Comparison of ENCODE assay signal across 9 cellular contexts in the genomic region with DNA sequence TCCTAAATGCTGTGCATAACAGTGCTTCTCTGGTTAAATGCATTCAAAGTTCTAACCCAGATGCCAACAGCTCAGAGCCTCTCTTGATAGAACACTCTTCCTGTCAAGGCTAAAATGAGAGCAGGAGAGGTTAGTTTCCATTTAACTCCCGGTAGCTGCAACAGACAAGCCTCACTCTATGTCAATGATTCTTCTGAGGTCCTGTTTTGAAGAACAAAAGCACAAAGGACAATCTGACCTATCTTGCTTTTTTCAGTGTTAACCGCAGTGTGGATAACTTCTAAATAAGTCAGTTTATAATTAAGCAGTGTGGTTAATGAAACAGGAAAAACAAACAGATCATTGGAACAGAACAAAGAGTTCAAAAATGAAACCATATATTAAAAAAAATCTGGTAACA.
A peak's percentile ranks its signal among the peaks of the same experiment; 100 is the strongest.
DNase-seq lines count a peak whose midpoint lies in the region; ATAC-seq and TF ChIP-seq lines count a peak whose summit lies in the region.
"Had no signal": no experiment of that assay in that cellular context is flagged by ENCODE, and none has a peak within 500 bp of the region (broad histone marks: within the 10 kb centered on the region; RNA-seq: fewer than 3 reads in every experiment).

No MANE protein-coding gene starts in this region.

- peak overlapping the region; percentile 44 to 67 (median 66) for H3K27ac Mint-ChIP-seq in CD4-positive, CD25-positive, alpha-beta regulatory T cell

- no peaks in the 10 kb centered on the region for H3K9me3 ChIP-seq in CD4-positive, CD25-positive, alpha-beta regulatory T cell (ENCODE audit: control insufficient read depth in 2 of 2, low read length in 2 of 2)
- H3K9me3 ChIP-seq in hepatocyte (ENCODE audit: low read depth) = no peaks in the 10 kb centered on the region
- H3K9me3 ChIP-seq in ovary = no peaks in the 10 kb centered on the region

- H3K4me3 Mint-ChIP-seq in CD4-positive, CD25-positive, alpha-beta regulatory T cell = peak overlapping the region; percentile 55 to 84 (median 66)

- 36% methylated on average over 2 of the region's 2 CpGs for WGBS in hepatocyte (ENCODE audit: low lambda C conversion rate, missing lambda C conversion rate)
- WGBS in ovary, 3 donors = 15 to 34% (median 24%) methylated on average over 2 of the region's 2 CpGs

- H3K27ac ChIP-seq in CD4-positive, CD25-positive, alpha-beta regulatory T cell (ENCODE audit: insufficient read depth, low read length, poor library complexity, severe bottlenecking) = peak overlapping the region; percentile 67
- H3K27ac ChIP-seq in hepatocyte (no peak overlapping the region), ovary (no peak overlapping the region)

- no peaks in the 10 kb centered on the region for H3K27me3 Mint-ChIP-seq in CD4-positive, CD25-positive, alpha-beta regulatory T cell

- no peaks in the 10 kb centered on the region for H3K9me3 Mint-ChIP-seq in CD4-positive, CD25-positive, alpha-beta regulatory T cell

- H4K20me1 ChIP-seq in hepatocyte (ENCODE audit: insufficient read depth, poor library complexity, severe bottlenecking) = no peaks in the 10 kb centered on the region

- in situ Hi-C loops in SK-MEL-5 (cut with HindIII; ENCODE audit: low pct_unique_long_range_greater_than_20kb, low sequenced_read_pairs) = no loop called here

- peak overlapping the region; percentile 71 for H3K4me3 ChIP-seq in CD4-positive, CD25-positive, alpha-beta regulatory T cell (ENCODE audit: low read depth, low read length)
- H3K4me3 ChIP-seq in hepatocyte (no peak overlapping the region), ovary (no peak overlapping the region)

- H3K4me1 Mint-ChIP-seq in CD4-positive, CD25-positive, alpha-beta regulatory T cell = peaks cover 39 to 74% (median 59%) of the 10 kb centered on the region in 4 donors

- no peak for TF ChIP-seq CTCF in hepatocyte (IDR thresholded peaks at IDR 0.05; ENCODE audit: poor library complexity)
- TF ChIP-seq CTCF in ovary (IDR thresholded peaks at IDR 0.05) = no peak

- intact Hi-C loops in ovary (cut with DNase I) = no loop called here

- peak in 2 of 3 donors; percentile 15 to 74 for DNase-seq in CD4-positive, CD25-positive, alpha-beta regulatory T cell
- DNase-seq in SK-MEL-5 (ENCODE audit: low read depth, low spot score) = peak; percentile 40
- no peak for DNase-seq in hepatocyte (ENCODE audit: low spot score)
- no peak for DNase-seq in ovary
- DNase-seq in stimulated activated naive CD4-positive, alpha-beta T cell treated with Interleukin-2 at 50 U/mL for 16 hours (lab: John Stamatoyannopoulos, UW) = no peak
- DNase-seq: NCI-H446 treated with DMSO at 0.1 percent for 48 hours had no signal

- no peak overlapping the region for H2AFZ ChIP-seq in hepatocyte

- H3K9me2 ChIP-seq in hepatocyte (replicated peaks; ENCODE audit: insufficient read depth) = no peaks in the 10 kb centered on the region

- no peaks in the 10 kb centered on the region for H3K79me2 ChIP-seq in hepatocyte

- peak overlapping the region; percentile 11 for H3K4me2 ChIP-seq in hepatocyte

- TF ChIP-seq POLR2A in ovary (IDR thresholded peaks at IDR 0.05) = no peak

- H3K27me3 ChIP-seq in CD4-positive, CD25-positive, alpha-beta regulatory T cell (ENCODE audit: control insufficient read depth, insufficient read depth, low read length) = no peaks in the 10 kb centered on the region
- H3K27me3 ChIP-seq in hepatocyte (no peaks in the 10 kb centered on the region), ovary (no peaks in the 10 kb centered on the region)

- ATAC-seq in CD4-positive, CD25-positive, alpha-beta regulatory T cell (ENCODE audit: low read depth in 2 of 2) = no peak
- ATAC-seq in GM18867 (IDR thresholded peaks at IDR 0.05; ENCODE audit: unreplicated experiment) = peak; percentile 20
- no peak for ATAC-seq in HG03378 (IDR thresholded peaks at IDR 0.05; ENCODE audit: unreplicated experiment)
- ATAC-seq in HG02588 (IDR thresholded peaks at IDR 0.05; ENCODE audit: unreplicated experiment) = no peak

- no peak for TF ChIP-seq EP300 in ovary (IDR thresholded peaks at IDR 0.05)

- H3K36me3 ChIP-seq in CD4-positive, CD25-positive, alpha-beta regulatory T cell (ENCODE audit: control insufficient read depth, insufficient read depth, low read length) = no peaks in the 10 kb centered on the region
- H3K36me3 ChIP-seq in hepatocyte (replicated peaks; ENCODE audit: insufficient read depth, low read depth) = no peaks in the 10 kb centered on the region
- H3K36me3 ChIP-seq in ovary = no peaks in the 10 kb centered on the region

- no peaks in the 10 kb centered on the region for H3K36me3 Mint-ChIP-seq in CD4-positive, CD25-positive, alpha-beta regulatory T cell

- peaks cover 45% of the 10 kb centered on the region for H3K4me1 ChIP-seq in CD4-positive, CD25-positive, alpha-beta regulatory T cell (ENCODE audit: control insufficient read depth, insufficient read depth, low read length, poor library complexity, severe bottlenecking)
- H3K4me1 ChIP-seq in hepatocyte (ENCODE audit: insufficient read depth) (peaks cover 27% of the 10 kb centered on the region), ovary (ENCODE audit: insufficient read depth) (peaks cover 7% of the 10 kb centered on the region)

Comparison
In these comparisons a context has a peak if more than half of its experiments do, and no peak if none do; other contexts are left out.
1. DNase-seq: peak in CD4-positive, CD25-positive, alpha-beta regulatory T cell (2 of 3) and SK-MEL-5 (single experiment); none in hepatocyte (single experiment), ovary (0 of 5) and stimulated activated naive CD4-positive, alpha-beta T cell treated with Interleukin-2 at 50 U/mL for 16 hours (single experiment).